Comparison of ENCODE assay signal across 9 cellular contexts in genomic region chr9:121557581-121558422, GRCh38. TPM values are rescaled to one million over a fixed set of nuclear protein-coding genes. Genes with fewer than 3 reads are reported as not detected.
DNase-seq lines count a peak whose midpoint lies in the region; ATAC-seq and TF ChIP-seq lines count a peak whose summit lies in the region.
"Had no signal": no experiment of that assay in that cellular context is flagged by ENCODE, and none has a peak within 500 bp of the region (broad histone marks: within the 10 kb centered on the region; RNA-seq: fewer than 3 reads in every experiment).

No MANE protein-coding gene starts in this region.

- H3K27ac ChIP-seq in adipose tissue (ENCODE audit: low read depth, low read length), result peak overlapping the region; percentile 45
- H3K27ac ChIP-seq in left ventricle myocardium inferior (replicated peaks), result peak overlapping the region; percentile 81

- H3K36me3 ChIP-seq in left ventricle myocardium inferior (no peaks in the 10 kb centered on the region), HAP-1 (replicated peaks) (no peaks in the 10 kb centered on the region)

- H3K4me1 ChIP-seq in left ventricle myocardium inferior (peaks cover 30% of the 10 kb centered on the region), HAP-1 (no peaks in the 10 kb centered on the region)

- H3K9me3 ChIP-seq in left ventricle myocardium inferior (replicated peaks) (no peaks in the 10 kb centered on the region), HAP-1 (no peaks in the 10 kb centered on the region)

- DNase-seq in GM13976 (ENCODE audit: low spot score), result peak; percentile 61
- peak; percentile 98 for DNase-seq in M059J (ENCODE audit: low read depth)
- DNase-seq in left ventricle myocardium inferior, result peak; percentile 65
- DNase-seq in renal cortical epithelial cell (ENCODE audit: low read depth), result peak; percentile 92
- DNase-seq in stimulated activated CD4-positive, alpha-beta T cell treated with anti-CD3 and anti-CD28 coated beads, Interleukin-4, amount 100 ng/mL, for 1 hour, result no peak
- no peak for DNase-seq in HAP-1 (ENCODE audit: low spot score in 2 of 2)

- TF ChIP-seq CTCF in GM13976 (IDR thresholded peaks at IDR 0.05; ENCODE audit: borderline replicate concordance, control extremely low read depth, extremely low read depth, insufficient read depth, missing control alignments) (no peak), left ventricle myocardium inferior (IDR thresholded peaks at IDR 0.05; ENCODE audit: borderline replicate concordance) (no peak)

- H3K4me3 ChIP-seq in left ventricle myocardium inferior (no peak overlapping the region), HAP-1 (no peak overlapping the region)

- WGBS in adipose tissue, 3 donors, result 9 to 33% (median 12%) methylated on average over 15 of the region's 15 CpGs

- in situ Hi-C loops in GM13976 (cut with MboI; ENCODE audit: low sequenced_read_pairs, unreplicated experiment), result no loop called here
- in situ Hi-C loops in HAP-1 (cut with MboI; ENCODE audit: low sequenced_read_pairs), result no loop called here

- H3K27me3 ChIP-seq in left ventricle myocardium inferior (ENCODE audit: low read depth) (no peaks in the 10 kb centered on the region), HAP-1 (ENCODE audit: low read depth) (no peaks in the 10 kb centered on the region)

- ATAC-seq in GM21381 (IDR thresholded peaks at IDR 0.05; ENCODE audit: unreplicated experiment), result no peak

- intact Hi-C loops in left ventricle myocardium inferior (cut with micrococcal nuclease), result loop anchor here (10.0 kb wide), 2 partner anchors 57 to 137 kb away; no protein-coding TSS in a partner anchor

RNA-seq across cellular contexts. Expression of gene GGTA1, which starts 58.2 kb away (rescaled TPM):
- total RNA-seq in M059J (2014; rRNA removed; shearing (Covaris generic)), result not detected in 2 replicates
- polyA plus RNA-seq in adipose tissue, result 10 to 100 TPM in 1 of 3 donors, 1 to 10 TPM in 1, under 1 TPM in 1; 0.62 to 37.5 (median 3.7) TPM
- total RNA-seq in left ventricle myocardium inferior (34.1 TPM), renal cortical epithelial cell (not detected in 2 replicates)
- total RNA-seq: T-helper 2 cell treated with Interferon-gamma antibody and Interleukin-4, amounts not matched to agents 100 ng/mL and 5 ng/mL, for 36 hours had no signal

Comparison
In these comparisons a context has a peak if more than half of its experiments do, and no peak if none do; other contexts are left out.
1. DNase-seq: peak in GM13976 (single experiment), M059J (single experiment), left ventricle myocardium inferior (single experiment) and renal cortical epithelial cell (single experiment); none in stimulated activated CD4-positive, alpha-beta T cell treated with anti-CD3 and anti-CD28 coated beads, Interleukin-4, amount 100 ng/mL, for 1 hour (single experiment) and HAP-1 (0 of 2).
2. RNA of gene GGTA1, which starts 58.2 kb away (total RNA-seq): 34.1 TPM in left ventricle myocardium inferior (single experiment); not detected in M059J and not detected in renal cortical epithelial cell; every median in the first group is over 10 times any median in the second.